Comparison of ENCODE assay signal across 11 cellular contexts in the genomic region with DNA sequence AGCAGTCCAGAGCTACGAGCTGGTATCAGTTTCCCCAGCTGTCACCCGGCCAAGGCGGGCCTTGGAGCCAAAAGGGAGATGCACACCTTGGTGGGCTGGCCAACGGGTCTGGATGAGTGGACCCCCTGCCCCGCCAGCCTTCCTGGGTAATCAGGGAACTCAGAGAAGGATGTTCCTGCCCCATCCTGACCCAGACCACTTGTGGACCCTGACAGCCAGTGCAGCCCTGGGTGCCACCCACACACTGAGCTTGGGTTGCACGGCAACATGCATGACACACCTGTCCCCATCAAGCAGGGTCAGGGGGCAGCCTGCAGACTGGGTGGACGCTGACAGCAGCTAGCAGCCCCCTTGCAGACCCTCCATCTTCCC. TPM values are rescaled to one million over a fixed set of nuclear protein-coding genes. Genes with fewer than 3 reads are reported as not detected.
A peak's percentile ranks its signal among the peaks of the same experiment; 100 is the strongest.
DNase-seq lines count a peak whose midpoint lies in the region; ATAC-seq and TF ChIP-seq lines count a peak whose summit lies in the region.
"Had no signal": no experiment of that assay in that cellular context is flagged by ENCODE, and none has a peak within 500 bp of the region (broad histone marks: within the 10 kb centered on the region; RNA-seq: fewer than 3 reads in every experiment).

No MANE protein-coding gene starts in this region.

- peaks cover 12% of the 10 kb centered on the region for H3K36me3 Mint-ChIP-seq in stimulated activated naive CD8-positive, alpha-beta T cell treated with anti-CD3 and anti-CD28 coated beads, Interleukin-15, Interleukin-2, amounts not matched to agents 100 ng/mL and 50 ng/mL, for 24 hours (ENCODE audit: low read depth)

- peak overlapping the region; percentile 98 for H3K4me3 Mint-ChIP-seq in stimulated activated naive CD8-positive, alpha-beta T cell treated with anti-CD3 and anti-CD28 coated beads, Interleukin-15, Interleukin-2, amounts not matched to agents 100 ng/mL and 50 ng/mL, for 24 hours

- no peaks in the 10 kb centered on the region for H3K27me3 ChIP-seq in ascending aorta
- peaks cover 46% of the 10 kb centered on the region for H3K27me3 ChIP-seq in lower lobe of right lung (ENCODE audit: low read depth)
- H3K27me3 ChIP-seq: testis had no signal

- H3K27ac Mint-ChIP-seq in stimulated activated naive CD8-positive, alpha-beta T cell treated with anti-CD3 and anti-CD28 coated beads, Interleukin-15, Interleukin-2, amounts not matched to agents 100 ng/mL and 50 ng/mL, for 24 hours, result no peak overlapping the region

- TF ChIP-seq CTCF in ascending aorta (IDR thresholded peaks at IDR 0.05) (no peak), lower lobe of right lung (IDR thresholded peaks at IDR 0.05) (no peak)

- no peak for ATAC-seq in stimulated activated naive CD8-positive, alpha-beta T cell treated with anti-CD3 and anti-CD28 coated beads, Interleukin-15, Interleukin-2, amounts not matched to agents 100 U/mL and 50 U/mL, for 24 hours
- ATAC-seq in lower lobe of right lung, result no peak
- ATAC-seq in HG03139 (IDR thresholded peaks at IDR 0.05; ENCODE audit: unreplicated experiment), result no peak
- ATAC-seq: mucosa of descending colon had no signal

- no peaks in the 10 kb centered on the region for H3K9me3 Mint-ChIP-seq in stimulated activated naive CD8-positive, alpha-beta T cell treated with anti-CD3 and anti-CD28 coated beads, Interleukin-15, Interleukin-2, amounts not matched to agents 100 ng/mL and 50 ng/mL, for 24 hours

- H3K4me1 ChIP-seq in ascending aorta (peaks cover 9 to 44% of the 10 kb centered on the region in 2 donors), lower lobe of right lung (peaks cover 52% of the 10 kb centered on the region)

- H3K36me3 ChIP-seq in ascending aorta (no peaks in the 10 kb centered on the region), lower lobe of right lung (no peaks in the 10 kb centered on the region)

- no peak for DNase-seq in stimulated activated naive CD8-positive, alpha-beta T cell treated with anti-CD3 and anti-CD28 coated beads, Interleukin-15, Interleukin-2, amounts not matched to agents 100 U/mL and 50 U/mL, for 24 hours
- no peak for DNase-seq in ascending aorta (ENCODE audit: low spot score in 2 of 2)
- no peak for DNase-seq in lower lobe of right lung
- DNase-seq in stimulated activated CD8-positive, alpha-beta memory T cell treated with anti-CD3 and anti-CD28 coated beads, Interleukin-4, amount 100 ng/mL, for 48 hours, result no peak
- DNase-seq in cerebellum (ENCODE audit: low spot score), result no peak
- no peak for DNase-seq in epidermal melanocyte (ENCODE audit: insufficient read length, low spot score)
- DNase-seq: testis had no signal

- H3K9me3 ChIP-seq in ascending aorta (no peaks in the 10 kb centered on the region), lower lobe of right lung (no peaks in the 10 kb centered on the region)
- H3K9me3 ChIP-seq: mucosa of descending colon, testis had no signal

- H3K27ac ChIP-seq in ascending aorta (no peak overlapping the region), lower lobe of right lung (no peak overlapping the region)
- H3K27ac ChIP-seq: testis had no signal

- peaks cover 36% of the 10 kb centered on the region for H3K4me1 Mint-ChIP-seq in stimulated activated naive CD8-positive, alpha-beta T cell treated with anti-CD3 and anti-CD28 coated beads, Interleukin-15, Interleukin-2, amounts not matched to agents 100 ng/mL and 50 ng/mL, for 24 hours (ENCODE audit: low read depth)

- intact Hi-C loops in ascending aorta (cut with DNase I), result no loop called here
- intact Hi-C loops in lower lobe of right lung (cut with DNase I), result no loop called here

- H3K4me3 ChIP-seq in ascending aorta, result peak overlapping the region; percentile 45 to 88
- H3K4me3 ChIP-seq in lower lobe of right lung, result peak overlapping the region; percentile 37
- H3K4me3 ChIP-seq: mucosa of descending colon had no signal

- H3K27me3 Mint-ChIP-seq in stimulated activated naive CD8-positive, alpha-beta T cell treated with anti-CD3 and anti-CD28 coated beads, Interleukin-15, Interleukin-2, amounts not matched to agents 100 ng/mL and 50 ng/mL, for 24 hours, result peaks cover 37% of the 10 kb centered on the region

RNA-seq across cellular contexts. Expression of gene SLC25A1, which starts 8.6 kb away (rescaled TPM):
- total RNA-seq in ascending aorta, result 89.3 TPM
- 50.3 TPM for total RNA-seq in lower lobe of right lung
- 16.3 TPM for total RNA-seq in cerebellum

RNA-seq across cellular contexts. Expression of gene GSC2, which starts 19.8 kb away (rescaled TPM):
- not detected for total RNA-seq in ascending aorta
- total RNA-seq in lower lobe of right lung, result not detected
- not detected for total RNA-seq in cerebellum
- total RNA-seq: M059J, mucosa of descending colon had no signal

RNA-seq across cellular contexts. Expression of gene ESS2, which starts 25.5 kb away (rescaled TPM):
- total RNA-seq in ascending aorta (30.5 TPM), lower lobe of right lung (14.0 TPM), cerebellum (10.3 TPM)

RNA-seq across cellular contexts. Expression of gene TSSK2, which starts 38.8 kb away (rescaled TPM):
- total RNA-seq in ascending aorta, result not detected
- total RNA-seq in lower lobe of right lung, result not detected
- not detected for total RNA-seq in cerebellum
- total RNA-seq: M059J, mucosa of descending colon had no signal

RNA-seq across cellular contexts. Expression of gene DGCR2, which starts 47.7 kb away (rescaled TPM):
- total RNA-seq in ascending aorta, result 34.7 TPM
- total RNA-seq in lower lobe of right lung, result 62.9 TPM
- 57.9 TPM for total RNA-seq in cerebellum
